In genomic region chr9:120857481-120857880, GRCh38 we compare ENCODE assay signal across 14 cellular contexts. TPM values are rescaled to one million over a fixed set of nuclear protein-coding genes. Genes with fewer than 3 reads are reported as not detected.
DNase-seq lines count a peak whose midpoint lies in the region; ATAC-seq and TF ChIP-seq lines count a peak whose summit lies in the region.
"Had no signal": no experiment of that assay in that cellular context is flagged by ENCODE, and none has a peak within 500 bp of the region (broad histone marks: within the 10 kb centered on the region; RNA-seq: fewer than 3 reads in every experiment).

No MANE protein-coding gene starts in this region.

- no peak for ATAC-seq in CD4-positive, CD25-positive, alpha-beta regulatory T cell (ENCODE audit: low read depth in 2 of 2)
- ATAC-seq in T-helper 17 cell (no peak), mucosa of descending colon (peak; percentile 50), natural killer cell (no peak)
- ATAC-seq: activated T-cell treated with anti-CD3 and anti-CD28 coated beads, Interleukin-2, amount 50 U/mL, for 4 hours had no signal

- H3K27me3 Mint-ChIP-seq in CD4-positive, CD25-positive, alpha-beta regulatory T cell = no peaks in the 10 kb centered on the region
- H3K27me3 Mint-ChIP-seq in T-helper 17 cell = no peaks in the 10 kb centered on the region
- H3K27me3 Mint-ChIP-seq in natural killer cell (ENCODE audit: low read depth in 2 of 2) = no peaks in the 10 kb centered on the region
- H3K27me3 Mint-ChIP-seq: naive B cell had no signal

- H3K4me3 ChIP-seq in CD4-positive, CD25-positive, alpha-beta regulatory T cell (ENCODE audit: low read depth, low read length) = no peak overlapping the region
- H3K4me3 ChIP-seq in mucosa of descending colon = no peak overlapping the region
- H3K4me3 ChIP-seq: lung, tibial nerve had no signal

- H3K4me3 Mint-ChIP-seq in CD4-positive, CD25-positive, alpha-beta regulatory T cell = no peak overlapping the region
- H3K4me3 Mint-ChIP-seq in T-helper 17 cell (no peak overlapping the region), natural killer cell (no peak overlapping the region)
- H3K4me3 Mint-ChIP-seq: activated T-cell treated with anti-CD3 and anti-CD28 coated beads, Interleukin-2, amount 50 U/mL, for 4 hours; naive B cell had no signal

- H3K9me3 Mint-ChIP-seq in CD4-positive, CD25-positive, alpha-beta regulatory T cell = peaks cover 0 to 1% (median 0%) of the 10 kb centered on the region in 7 donors
- H3K9me3 Mint-ChIP-seq in natural killer cell = no peaks in the 10 kb centered on the region
- H3K9me3 Mint-ChIP-seq: activated T-cell treated with anti-CD3 and anti-CD28 coated beads, Interleukin-2, amount 50 U/mL, for 4 hours; naive B cell had no signal

- H3K4me1 ChIP-seq in CD4-positive, CD25-positive, alpha-beta regulatory T cell (ENCODE audit: control insufficient read depth, insufficient read depth, low read length, poor library complexity, severe bottlenecking) = no peaks in the 10 kb centered on the region
- H3K4me1 ChIP-seq in mucosa of descending colon (ENCODE audit: low read depth) = no peaks in the 10 kb centered on the region
- H3K4me1 ChIP-seq: BE2C had no signal

- TF ChIP-seq CTCF in mucosa of descending colon (IDR thresholded peaks at IDR 0.05) = no peak
- TF ChIP-seq CTCF in natural killer cell (IDR thresholded peaks at IDR 0.05) = no peak

- peaks cover 65% of the 10 kb centered on the region for H3K36me3 ChIP-seq in CD4-positive, CD25-positive, alpha-beta regulatory T cell (ENCODE audit: control insufficient read depth, insufficient read depth, low read length)
- H3K36me3 ChIP-seq in mucosa of descending colon (ENCODE audit: low read depth) = no peaks in the 10 kb centered on the region

- DNase-seq in NCI-H748 (lab: John Stamatoyannopoulos, UW; ENCODE audit: unreplicated experiment) (peak; percentile 55), NCI-H748 treated with DMSO at 0.1 percent for 48 hours (lab: John Stamatoyannopoulos, UW) (no peak), T-helper 17 cell (no peak), mucosa of descending colon (no peak), natural killer cell (no peak), NCI-H510A (lab: John Stamatoyannopoulos, UW) (no peak)
- DNase-seq in CD4-positive, CD25-positive, alpha-beta regulatory T cell = no peak
- no peak for DNase-seq in activated CD4-positive, CD25-positive, alpha-beta regulatory T cell treated with anti-CD3 and anti-CD28 coated beads, Interleukin-2, amount 50 U/mL, for 72 hours
- DNase-seq: activated T-cell treated with anti-CD3 and anti-CD28 coated beads, Interleukin-2, amount 50 U/mL, for 4 hours; BE2C; cerebellar nuclear complex; naive B cell had no signal

- peaks cover 50% of the 10 kb centered on the region for H3K36me3 Mint-ChIP-seq in CD4-positive, CD25-positive, alpha-beta regulatory T cell
- H3K36me3 Mint-ChIP-seq in T-helper 17 cell (ENCODE audit: low read depth) (peaks cover 2% of the 10 kb centered on the region), natural killer cell (peaks cover 9% of the 10 kb centered on the region)
- H3K36me3 Mint-ChIP-seq: naive B cell had no signal

- H3K27me3 ChIP-seq in CD4-positive, CD25-positive, alpha-beta regulatory T cell (ENCODE audit: control insufficient read depth, insufficient read depth, low read length) = no peaks in the 10 kb centered on the region
- H3K27me3 ChIP-seq: BE2C, tibial nerve had no signal

- intact Hi-C loops in mucosa of descending colon (cut with DNase I, micrococcal nuclease) (no loop called here), natural killer cell (cut with micrococcal nuclease) (no loop called here)

- H3K9me3 ChIP-seq in CD4-positive, CD25-positive, alpha-beta regulatory T cell (ENCODE audit: control insufficient read depth in 2 of 2, low read length in 2 of 2) = no peaks in the 10 kb centered on the region
- H3K9me3 ChIP-seq in T-helper 17 cell (ENCODE audit: control insufficient read depth, low read length, poor library complexity, severe bottlenecking) = no peaks in the 10 kb centered on the region
- H3K9me3 ChIP-seq in mucosa of descending colon = no peaks in the 10 kb centered on the region
- H3K9me3 ChIP-seq: BE2C, tibial nerve had no signal

- peaks cover 0 to 26% (median 5%) of the 10 kb centered on the region in 4 donors for H3K4me1 Mint-ChIP-seq in CD4-positive, CD25-positive, alpha-beta regulatory T cell
- peaks cover 10% of the 10 kb centered on the region for H3K4me1 Mint-ChIP-seq in T-helper 17 cell
- peaks cover 0 to 3% of the 10 kb centered on the region in 2 donors for H3K4me1 Mint-ChIP-seq in natural killer cell

- H3K27ac ChIP-seq in CD4-positive, CD25-positive, alpha-beta regulatory T cell (ENCODE audit: insufficient read depth, low read length, poor library complexity, severe bottlenecking) = no peak overlapping the region
- H3K27ac ChIP-seq: tibial nerve had no signal

- peak overlapping the region in 2 of 3 donors; percentile 75 to 86 for H3K27ac Mint-ChIP-seq in CD4-positive, CD25-positive, alpha-beta regulatory T cell
- H3K27ac Mint-ChIP-seq in T-helper 17 cell (peak overlapping the region; percentile 79), natural killer cell (peak overlapping the region in 1 of 2 donors; percentile 48)

RNA-seq across cellular contexts. Expression of gene PSMD5, which starts 14.8 kb away (rescaled TPM):
- total RNA-seq in CD4-positive, CD25-positive, alpha-beta regulatory T cell = 44.0 TPM
- 10 to 100 TPM; 27.0 to 34.5 (median 29.9) TPM for polyA plus RNA-seq in CD4-positive, CD25-positive, alpha-beta regulatory T cell
- total RNA-seq in T-helper 17 cell (10 to 100 TPM; 37.2 to 51.5 TPM), mucosa of descending colon (10 to 100 TPM; 30.1 to 46.9 (median 32.3) TPM), natural killer cell (10 to 100 TPM; 24.6 to 41.2 (median 37.1) TPM)

RNA-seq across cellular contexts. Expression of gene PHF19, which starts 19.5 kb away (rescaled TPM):
- 149 TPM for total RNA-seq in CD4-positive, CD25-positive, alpha-beta regulatory T cell
- 10 to 100 TPM; 21.4 to 43.2 (median 31.9) TPM for polyA plus RNA-seq in CD4-positive, CD25-positive, alpha-beta regulatory T cell
- total RNA-seq in T-helper 17 cell (10 to 100 TPM; 69.9 to 96.9 TPM), mucosa of descending colon (10 to 100 TPM in 2 of 3 donors, 1 to 10 TPM in 1; 9.8 to 33.6 (median 26.6) TPM), natural killer cell (10 to 100 TPM; 34.1 to 54.0 (median 47.8) TPM)
